Comparison of ENCODE assay signal across 8 cellular contexts in the genomic region with DNA sequence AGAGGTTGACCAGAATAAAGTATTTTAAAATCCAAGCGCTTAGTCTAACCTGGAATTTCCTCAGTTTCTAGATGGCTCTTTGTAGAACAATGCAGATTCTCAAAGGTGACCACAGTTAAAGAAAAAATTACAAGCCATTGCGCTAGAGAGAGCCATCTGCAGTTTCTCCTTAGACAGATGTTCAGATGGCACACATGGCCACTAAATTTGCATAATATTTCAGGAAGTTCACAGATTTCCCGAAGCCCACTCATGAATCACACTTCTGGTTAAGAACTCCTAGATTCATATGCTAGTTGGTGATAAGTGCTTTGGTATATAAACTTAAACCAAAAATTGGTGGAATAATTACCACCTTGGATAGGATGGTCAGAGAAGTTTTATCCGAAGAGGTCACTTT. TPM values are rescaled to one million over a fixed set of nuclear protein-coding genes. Genes with fewer than 3 reads are reported as not detected.
DNase-seq lines count a peak whose midpoint lies in the region; ATAC-seq and TF ChIP-seq lines count a peak whose summit lies in the region.

No MANE protein-coding gene starts in this region.

- peaks cover 15% of the 10 kb centered on the region for H3K4me1 ChIP-seq in effector memory CD4-positive, alpha-beta T cell (ENCODE audit: control insufficient read depth, insufficient read depth, low read length, poor library complexity, severe bottlenecking)

- intact Hi-C loops in activated naive CD4-positive, alpha-beta T cell treated with anti-CD3 and anti-CD28 coated beads for 36 hours (cut with micrococcal nuclease) = loop anchor here (2.0 to 10.0 kb wide), 4 partner anchors 159 to 327 kb away; a partner anchor contains a TSS
- intact Hi-C loops in natural killer cell (cut with micrococcal nuclease) = no loop called here

- H3K27ac ChIP-seq in effector memory CD4-positive, alpha-beta T cell (ENCODE audit: insufficient read depth, low read length, poor library complexity, severe bottlenecking) = peak overlapping the region; percentile 73

- H3K4me1 Mint-ChIP-seq in activated naive CD4-positive, alpha-beta T cell treated with anti-CD3 and anti-CD28 coated beads for 36 hours (ENCODE audit: low read depth) = peaks cover 40% of the 10 kb centered on the region
- H3K4me1 Mint-ChIP-seq in natural killer cell = peaks cover 39 to 40% of the 10 kb centered on the region in 2 donors

- H3K27ac Mint-ChIP-seq in activated naive CD4-positive, alpha-beta T cell treated with anti-CD3 and anti-CD28 coated beads for 36 hours = peak overlapping the region; percentile 83
- H3K27ac Mint-ChIP-seq in natural killer cell = peak overlapping the region; percentile 92 to 98

- H3K9me3 ChIP-seq in effector memory CD4-positive, alpha-beta T cell (ENCODE audit: control insufficient read depth, low read length) = no peaks in the 10 kb centered on the region

- peak overlapping the region; percentile 98 for H3K4me3 Mint-ChIP-seq in activated naive CD4-positive, alpha-beta T cell treated with anti-CD3 and anti-CD28 coated beads for 36 hours
- H3K4me3 Mint-ChIP-seq in natural killer cell = peak overlapping the region; percentile 95

- H3K27me3 ChIP-seq in effector memory CD4-positive, alpha-beta T cell (replicated peaks; ENCODE audit: control insufficient read depth, insufficient read depth, low read length, poor library complexity, severe bottlenecking) = no peaks in the 10 kb centered on the region

- peaks cover 2% of the 10 kb centered on the region for H3K36me3 Mint-ChIP-seq in activated naive CD4-positive, alpha-beta T cell treated with anti-CD3 and anti-CD28 coated beads for 36 hours (ENCODE audit: low read depth)
- H3K36me3 Mint-ChIP-seq in natural killer cell = no peaks in the 10 kb centered on the region

- no peak for TF ChIP-seq POLR2A in NB4 (IDR thresholded peaks at IDR 0.05; ENCODE audit: extremely low read depth, insufficient read length)

- CTCF ChIA-PET in activated naive CD4-positive, alpha-beta T cell treated with anti-CD3 and anti-CD28 coated beads for 36 hours (lab: Charles Lee) = interaction anchor here (1.3 kb wide), 1 partner anchor 43 kb away, joined by 8 read pairs; no protein-coding TSS in a partner anchor

- no peaks in the 10 kb centered on the region for H3K27me3 Mint-ChIP-seq in activated naive CD4-positive, alpha-beta T cell treated with anti-CD3 and anti-CD28 coated beads for 36 hours (ENCODE audit: low read depth)
- no peaks in the 10 kb centered on the region for H3K27me3 Mint-ChIP-seq in natural killer cell (ENCODE audit: low read depth in 2 of 2)

- peak overlapping the region; percentile 97 for H3K4me3 ChIP-seq in NB4 (ENCODE audit: low read depth, low read length)
- H3K4me3 ChIP-seq in effector memory CD4-positive, alpha-beta T cell (ENCODE audit: insufficient read depth, low read depth, low read length, poor library complexity, severe bottlenecking) = peak overlapping the region; percentile 87

- DNase-seq in activated naive CD4-positive, alpha-beta T cell treated with anti-CD3 and anti-CD28 coated beads for 36 hours = no peak
- DNase-seq in activated naive CD4-positive, alpha-beta T cell (lab: John Stamatoyannopoulos, UW) = no peak
- peak; percentile 47 for DNase-seq in NB4 (ENCODE audit: low read depth)
- DNase-seq in effector memory CD4-positive, alpha-beta T cell = no peak
- no peak for DNase-seq in natural killer cell
- DNase-seq in NCI-H2081 (lab: John Stamatoyannopoulos, UW) = no peak

- no peaks in the 10 kb centered on the region for H3K9me3 Mint-ChIP-seq in activated naive CD4-positive, alpha-beta T cell treated with anti-CD3 and anti-CD28 coated beads for 36 hours
- no peaks in the 10 kb centered on the region for H3K9me3 Mint-ChIP-seq in natural killer cell

- H3K36me3 ChIP-seq in effector memory CD4-positive, alpha-beta T cell (ENCODE audit: control insufficient read depth, insufficient read depth, low read length) = no peaks in the 10 kb centered on the region

- ATAC-seq in natural killer cell (no peak), GM21423 (IDR thresholded peaks at IDR 0.05; ENCODE audit: unreplicated experiment) (no peak), HG03460 (IDR thresholded peaks at IDR 0.05; ENCODE audit: unreplicated experiment) (no peak)

- TF ChIP-seq CTCF in NB4 (IDR thresholded peaks at IDR 0.05; ENCODE audit: low read depth, low read length) (no peak), natural killer cell (IDR thresholded peaks at IDR 0.05) (no peak)

RNA-seq across cellular contexts. Expression of a gene that starts 0.8 kb away (rescaled TPM):
- total RNA-seq in activated naive CD4-positive, alpha-beta T cell treated with anti-CD3 and anti-CD28 coated beads for 36 hours = 1 to 10 TPM; 1.8 to 2.1 TPM
- under 1 TPM; 0.56 to 1.00 (median 0.58) TPM for total RNA-seq in natural killer cell

RNA-seq across cellular contexts. Expression of a gene that starts 0.8 kb away (rescaled TPM):
- total RNA-seq in activated naive CD4-positive, alpha-beta T cell treated with anti-CD3 and anti-CD28 coated beads for 36 hours = 100 to 1,000 TPM; 150 to 160 TPM
- 100 to 1,000 TPM; 106 to 114 (median 109) TPM for total RNA-seq in natural killer cell
